In genomic region chr9:93827545-93828330, GRCh38 we compare ENCODE assay signal across 9 cellular contexts.
A peak's percentile ranks its signal among the peaks of the same experiment; 100 is the strongest.
DNase-seq lines count a peak whose midpoint lies in the region; FAIRE-seq and TF ChIP-seq lines count a peak whose summit lies in the region.
"Had no signal": no experiment of that assay in that cellular context is flagged by ENCODE, and none has a peak within 500 bp of the region (broad histone marks: within the 10 kb centered on the region; RNA-seq: fewer than 3 reads in every experiment).

No MANE protein-coding gene starts in this region.

- H3K27ac ChIP-seq in SJCRH30: no peak overlapping the region
- H3K27ac ChIP-seq in kidney (ENCODE audit: low read depth in 2 of 2, low read length in 2 of 2): no peak overlapping the region
- H3K27ac ChIP-seq: SJSA1 had no signal

- peak; percentile 56 for DNase-seq in COLO829 (ENCODE audit: low spot score)
- DNase-seq in HFF-Myc (ENCODE audit: extremely low read depth, low read depth): peak; percentile 4
- peak; percentile 41 to 58 for DNase-seq in SJCRH30
- peak; percentile 18 for DNase-seq in bronchial epithelial cell (ENCODE audit: low read depth)
- DNase-seq in kidney: no peak
- DNase-seq in stimulated activated CD4-positive, alpha-beta T cell treated with anti-CD3 and anti-CD28 coated beads, Interleukin-15, amount 100 ng/mL, for 24 hours: peak; percentile 62
- DNase-seq in H4 (ENCODE audit: low spot score): no peak
- DNase-seq in NCI-H1048 (lab: John Stamatoyannopoulos, UW): no peak

- H3K9me3 ChIP-seq in SJCRH30 (replicated peaks) (no peaks in the 10 kb centered on the region), kidney (ENCODE audit: control insufficient read depth in 1 of 2, low read length in 2 of 2) (no peaks in the 10 kb centered on the region)
- H3K9me3 ChIP-seq: SJSA1 had no signal

- H3K9ac ChIP-seq in kidney (ENCODE audit: low read length in 2 of 2): no peak overlapping the region

- FAIRE-seq in bronchial epithelial cell (lab: Jason Lieb, UNC) (no peak), kidney (lab: Jason Lieb, UNC) (no peak)

- H3K36me3 ChIP-seq in SJCRH30: no peaks in the 10 kb centered on the region
- H3K36me3 ChIP-seq in bronchial epithelial cell (ENCODE audit: control insufficient read depth, insufficient read depth, low read length): no peaks in the 10 kb centered on the region
- H3K36me3 ChIP-seq in kidney (ENCODE audit: control insufficient read depth in 1 of 2, insufficient read depth in 2 of 2, low read length in 2 of 2): no peaks in the 10 kb centered on the region
- H3K36me3 ChIP-seq: SJSA1 had no signal

- intact Hi-C loops in kidney (cut with DNase I): no loop called here

- TF ChIP-seq CTCF in HFF-Myc (IDR thresholded peaks at IDR 0.05; ENCODE audit: low read depth, low read length, missing control alignments): peak; percentile 93
- TF ChIP-seq CTCF in bronchial epithelial cell (IDR thresholded peaks at IDR 0.05; ENCODE audit: insufficient read depth, low read length, severe bottlenecking): peak; percentile 71
- TF ChIP-seq CTCF in kidney (IDR thresholded peaks at IDR 0.05; ENCODE audit: borderline replicate concordance, extremely low read depth, insufficient read depth): peak; percentile 73

- H3K27me3 ChIP-seq in SJCRH30 (peaks cover 3% of the 10 kb centered on the region; the same call in 1 of the 2 replicates), bronchial epithelial cell (ENCODE audit: control insufficient read depth, insufficient read depth, low read length) (no peaks in the 10 kb centered on the region)
- H3K27me3 ChIP-seq: SJSA1 had no signal

- H3K4me3 ChIP-seq in HFF-Myc (replicated peaks; ENCODE audit: low read depth, low read length): no peak overlapping the region
- no peak overlapping the region for H3K4me3 ChIP-seq in SJCRH30
- H3K4me3 ChIP-seq in bronchial epithelial cell (ENCODE audit: low read depth, low read length): no peak overlapping the region
- H3K4me3 ChIP-seq in kidney (ENCODE audit: low read length in 2 of 2): no peak overlapping the region
- H3K4me3 ChIP-seq: SJSA1 had no signal

- H3K4me1 ChIP-seq in SJCRH30 (no peaks in the 10 kb centered on the region), kidney (ENCODE audit: control insufficient read depth in 1 of 2, insufficient read depth in 1 of 2, low read depth in 1 of 2, low read length in 2 of 2) (no peaks in the 10 kb centered on the region)
- H3K4me1 ChIP-seq: SJSA1 had no signal

Comparison
In these comparisons a context has a peak if more than half of its experiments do, and no peak if none do; other contexts are left out.
1. DNase-seq: peak in COLO829 (single experiment), HFF-Myc (single experiment), SJCRH30 (2 of 2), bronchial epithelial cell (single experiment) and stimulated activated CD4-positive, alpha-beta T cell treated with anti-CD3 and anti-CD28 coated beads, Interleukin-15, amount 100 ng/mL, for 24 hours (single experiment); none in kidney (single experiment), H4 (single experiment) and NCI-H1048 (single experiment).
2. Peak in every context shown above with its lines, with median percentiles within 50 percentile points of each other: CTCF ChIP-seq.